Comparison of ENCODE assay signal across 7 cellular contexts in the genomic region with DNA sequence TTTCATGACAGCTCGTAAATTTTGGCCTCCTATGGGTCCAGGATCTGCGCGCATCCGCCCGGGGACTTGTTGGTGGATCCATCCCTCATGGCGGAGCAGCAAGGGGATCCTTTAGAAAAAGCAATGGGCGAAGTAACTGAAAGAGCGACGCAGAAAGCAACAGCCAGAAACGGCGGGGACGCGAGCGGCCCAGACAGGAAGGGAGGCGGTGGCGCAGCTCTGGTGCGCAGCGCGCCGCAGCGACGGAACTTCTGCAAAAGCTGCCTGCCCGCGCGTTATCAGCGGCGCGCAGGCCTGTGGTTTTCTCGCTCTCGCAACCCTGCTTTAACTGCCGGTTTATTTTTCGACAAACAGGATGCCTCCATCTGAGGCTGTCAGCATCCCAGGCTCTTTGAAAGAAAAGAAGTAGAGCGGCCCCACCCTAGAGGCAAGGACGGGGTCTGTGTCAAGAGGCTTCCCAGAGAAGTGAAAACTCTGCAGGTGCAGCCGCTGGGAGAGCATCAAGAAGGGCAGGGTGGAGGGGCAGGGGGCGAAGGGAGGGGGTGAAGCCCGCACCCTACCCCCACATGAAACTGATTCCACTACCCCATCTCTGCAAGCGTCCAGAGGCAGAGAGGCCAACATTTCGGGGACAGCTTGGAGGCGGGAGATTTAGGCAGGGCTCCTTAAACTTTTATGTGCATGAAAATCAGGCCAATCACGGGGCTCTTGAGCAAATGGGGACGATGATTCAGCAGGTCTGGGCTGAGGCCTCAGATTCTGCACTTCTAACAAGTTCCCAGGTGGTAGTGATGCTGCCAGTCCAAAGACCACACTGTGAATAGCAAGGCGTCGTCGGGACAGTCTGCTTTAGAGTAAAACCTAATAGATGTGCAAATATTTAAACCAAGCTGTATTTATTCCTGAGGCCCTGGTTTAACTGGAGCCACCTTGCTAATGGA. TPM values are rescaled to one million over a fixed set of nuclear protein-coding genes. Genes with fewer than 3 reads are reported as not detected.
DNase-seq lines count a peak whose midpoint lies in the region; ATAC-seq, FAIRE-seq and TF ChIP-seq lines count a peak whose summit lies in the region.

No MANE protein-coding gene starts in this region.

- no peak for TF ChIP-seq CTCF in brain (conservative IDR thresholded peaks at IDR 0.05)
- TF ChIP-seq CTCF in D721Med (IDR thresholded peaks at IDR 0.05; ENCODE audit: insufficient read depth, missing control alignments) = no peak

- H3K27me3 Mint-ChIP-seq in brain = peaks cover 14% of the 10 kb centered on the region

- no peaks in the 10 kb centered on the region for H3K36me3 Mint-ChIP-seq in brain

- peaks cover 0 to 3% (median 0%) of the 10 kb centered on the region in 5 experiments for H3K9me3 Mint-ChIP-seq in brain

- ATAC-seq in HG03378 (IDR thresholded peaks at IDR 0.05; ENCODE audit: unreplicated experiment) = peak; percentile 71
- ATAC-seq in left lobe of liver = peak; percentile 46

- H3K27ac Mint-ChIP-seq in brain = no peak overlapping the region

- peak overlapping the region; percentile 24 to 81 (median 57) for H3K4me3 Mint-ChIP-seq in brain

- peak; percentile 48 for DNase-seq in GM19240 (ENCODE audit: insufficient read length, low spot score)
- peak; percentile 96 for DNase-seq in UCSD-AML1 (lab: John Stamatoyannopoulos, UW; ENCODE audit: unreplicated experiment)
- DNase-seq in left lobe of liver (ENCODE audit: low spot score) = peak; percentile 52
- DNase-seq in stimulated activated CD4-positive, alpha-beta T cell treated with anti-CD3 and anti-CD28 coated beads, TNF-alpha, amount 100 ng/mL, for 24 hours (ENCODE audit: low read depth in 3 of 3) = peak; percentile 51 to 78 (median 58)
- DNase-seq in D721Med (ENCODE audit: insufficient read length, low spot score) = no peak

- FAIRE-seq in D721Med (lab: Jason Lieb, UNC) = no peak

- peaks cover 11% of the 10 kb centered on the region for H3K4me1 Mint-ChIP-seq in brain

RNA-seq across cellular contexts. Expression of a gene that starts 22.2 kb away (rescaled TPM):
- polyA plus RNA-seq in brain (ENCODE audit: insufficient read depth, low read depth, low replicate concordance) = 5.0 TPM
- total RNA-seq in left lobe of liver = 4.3 TPM
